20 cellular contexts compared by ENCODE assay signal in genomic region chr2:140210963-140211362, GRCh38.
DNase-seq lines count a peak whose midpoint lies in the region; ATAC-seq, FAIRE-seq and TF ChIP-seq lines count a peak whose summit lies in the region.
"Had no signal": no experiment of that assay in that cellular context is flagged by ENCODE, and none has a peak within 500 bp of the region (broad histone marks: within the 10 kb centered on the region; RNA-seq: fewer than 3 reads in every experiment).

No MANE protein-coding gene starts in this region.

- H2AK5ac ChIP-seq in mesendoderm (ENCODE audit: low read length), result no peak overlapping the region

- no peak overlapping the region for H4K8ac ChIP-seq in mesendoderm (ENCODE audit: low read depth, low read length)

- H3K4ac ChIP-seq in mesendoderm (ENCODE audit: low read depth, low read length), result no peak overlapping the region

- ATAC-seq in A549 (no peak), K562 (no peak)
- ATAC-seq: CD8-positive, alpha-beta T cell; GM12878 had no signal

- H4K20me1 ChIP-seq in K562 (replicated peaks; ENCODE audit: control insufficient read depth, insufficient read depth, low read length), result no peaks in the 10 kb centered on the region
- H4K20me1 ChIP-seq: BLaER1 treated with 17β-estradiol and CSF1 and Interleukin-3, amounts not matched to agents 10 nM and 100 nM had no signal

- H3K9ac ChIP-seq in K562 (ENCODE audit: insufficient read depth in 1 of 2, low read depth in 2 of 2, low read length in 2 of 2) (no peak overlapping the region), mesendoderm (ENCODE audit: low read length) (no peak overlapping the region)
- H3K9ac ChIP-seq: BLaER1 treated with 17β-estradiol and CSF1 and Interleukin-3, amounts not matched to agents 10 nM and 100 nM had no signal

- H2BK15ac ChIP-seq in mesendoderm (replicated peaks; ENCODE audit: low read depth), result no peak overlapping the region

- no peak overlapping the region for H3K18ac ChIP-seq in mesendoderm (ENCODE audit: low read length)

- FAIRE-seq in A549 (lab: Jason Lieb, UNC), result no peak
- FAIRE-seq in G401.6 (lab: Jason Lieb, UNC), result peak; percentile 17
- no peak for FAIRE-seq in K562 (lab: Jason Lieb, UNC)
- FAIRE-seq: A204.1, D721Med, GM12878, GM12892, GM18507 had no signal

- no peak overlapping the region for H3K27ac ChIP-seq in A549
- H3K27ac ChIP-seq in K562 (ENCODE audit: extremely low read depth, low read depth, low read length), result no peak overlapping the region
- H3K27ac ChIP-seq in mesendoderm (ENCODE audit: low read depth, low read length), result no peak overlapping the region
- H3K27ac ChIP-seq: BLaER1 treated with 17β-estradiol and CSF1 and Interleukin-3, amounts not matched to agents 10 nM and 100 nM; C4-2B had no signal

- H3K4me1 ChIP-seq in A549 (no peaks in the 10 kb centered on the region), K562 (replicated peaks in 1 of 2; ENCODE audit: control insufficient read depth in 2 of 2, insufficient read depth in 2 of 2, low read length in 2 of 2) (no peaks in the 10 kb centered on the region), mesendoderm (ENCODE audit: control insufficient read depth, low read depth, low read length) (no peaks in the 10 kb centered on the region)
- H3K4me1 ChIP-seq: BLaER1 treated with 17β-estradiol and CSF1 and Interleukin-3, amounts not matched to agents 10 nM and 100 nM; Caco-2 had no signal

- no peak overlapping the region for H3K56ac ChIP-seq in mesendoderm (ENCODE audit: low read length)

- no TSS peak for BruUV-seq in K562 (replicated peaks; lab: Mats Ljungman, UMichigan)

- no peak overlapping the region for H2BK120ac ChIP-seq in mesendoderm (ENCODE audit: low read depth, low read length)

- WGBS in A549 (ENCODE audit: missing lambda C conversion rate), result 53% methylated on average over 2 of the region's 2 CpGs
- WGBS in K562 (ENCODE audit: insufficient coverage, low coverage, missing lambda C conversion rate), result 0% methylated on average over 2 of the region's 2 CpGs
- no CpG with 5 or more reads among the region's 2 CpGs for WGBS in mesendoderm (ENCODE audit: extremely low coverage, insufficient coverage, low lambda C conversion rate)

- no peak overlapping the region for H3K4me2 ChIP-seq in A549
- no peak overlapping the region for H3K4me2 ChIP-seq in K562 (ENCODE audit: insufficient read depth, low read length)
- no peak overlapping the region for H3K4me2 ChIP-seq in mesendoderm (ENCODE audit: low read length)
- H3K4me2 ChIP-seq: BLaER1 treated with 17β-estradiol and CSF1 and Interleukin-3, amounts not matched to agents 10 nM and 100 nM had no signal

- TF ChIP-seq POLR2A in A549 (IDR thresholded peaks at IDR 0.05; ENCODE audit: low read length), result no peak
- TF ChIP-seq POLR2A in K562 (conservative IDR thresholded peaks at IDR 0.05), result no peak

- CTCF ChIA-PET in A549 (lab: Yijun Ruan, JAX), result no interaction called here
- CTCF ChIA-PET in K562 (lab: Yijun Ruan, JAX; ENCODE audit: low intra/inter-chr PET ratio), result no interaction called here

- no peaks in the 10 kb centered on the region for H3K9me1 ChIP-seq in K562 (ENCODE audit: control insufficient read depth, insufficient read depth, low read length)

- DNase-seq in A549 (ENCODE audit: low read depth in 1 of 2, low spot score in 1 of 2), result no peak
- no peak for DNase-seq in K562 (ENCODE audit: extremely low read depth in 1 of 4, low spot score in 3 of 4)
- DNase-seq in mesendoderm, result no peak
- DNase-seq in activated CD4-positive, alpha-beta T cell treated with anti-CD3 and anti-CD28 coated beads, Interleukin-2, amount 50 U/mL, for 1 hour, result no peak
- DNase-seq: 8988T; AML-193; Caco-2; Calu3; CD4-positive, alpha-beta T cell; CD8-positive, alpha-beta T cell; DMS79 treated with DMSO at 0.1 percent for 48 hours; GDM1 had no signal

- no peak overlapping the region for H4K5ac ChIP-seq in mesendoderm (ENCODE audit: low read length)

- no peaks in the 10 kb centered on the region for H3K36me3 ChIP-seq in K562 (ENCODE audit: control insufficient read depth, insufficient read depth, low read length)
- no peaks in the 10 kb centered on the region for H3K36me3 ChIP-seq in mesendoderm (ENCODE audit: control insufficient read depth, insufficient read depth, low read length)
- H3K36me3 ChIP-seq: BLaER1 treated with 17β-estradiol and CSF1 and Interleukin-3, amounts not matched to agents 10 nM and 100 nM had no signal

- H3K23ac ChIP-seq in mesendoderm (ENCODE audit: low read length), result no peak overlapping the region

- H3K4me3 ChIP-seq in A549 (no peak overlapping the region), K562 (no peak overlapping the region), mesendoderm (ENCODE audit: low read length) (no peak overlapping the region)
- H3K4me3 ChIP-seq: BLaER1 treated with 17β-estradiol and CSF1 and Interleukin-3, amounts not matched to agents 10 nM and 100 nM; GM12878 had no signal

- TF ChIP-seq EP300 in A549 (IDR thresholded peaks at IDR 0.05), result no peak
- TF ChIP-seq EP300 in K562 (IDR thresholded peaks at IDR 0.05; ENCODE audit: low read length), result no peak

- no peaks in the 10 kb centered on the region for H3K79me1 ChIP-seq in mesendoderm (ENCODE audit: low read length)

- no peak for TF ChIP-seq CTCF in A549 (IDR thresholded peaks at IDR 0.05)
- no peak for TF ChIP-seq CTCF in K562 (IDR thresholded peaks at IDR 0.05 in 2 of 3, conservative IDR thresholded peaks at IDR 0.05 in 1 of 3; ENCODE audit: insufficient read depth in 2 of 3, low read depth in 1 of 3, low read length in 3 of 3)

- H3K27me3 ChIP-seq in K562 (ENCODE audit: control insufficient read depth in 2 of 2, insufficient read depth in 2 of 2, low read length in 2 of 2) (no peaks in the 10 kb centered on the region), mesendoderm (ENCODE audit: insufficient read depth, low read length, poor library complexity) (no peaks in the 10 kb centered on the region)
- H3K27me3 ChIP-seq: BLaER1 treated with 17β-estradiol and CSF1 and Interleukin-3, amounts not matched to agents 10 nM and 100 nM had no signal

- no peak overlapping the region for H2BK5ac ChIP-seq in mesendoderm (ENCODE audit: low read length)

- no peak for TF ChIP-seq RAD21 in A549 (conservative IDR thresholded peaks at IDR 0.05 in 1 of 2, IDR thresholded peaks at IDR 0.05 in 1 of 2)
- TF ChIP-seq RAD21 in K562 (CRISPR knock-in tag; conservative IDR thresholded peaks at IDR 0.05 in 1 of 2, IDR thresholded peaks at IDR 0.05 in 1 of 2), result no peak

- POLR2A ChIA-PET in A549 (lab: Yijun Ruan, JAX), result no interaction called here
- POLR2A ChIA-PET in K562 (lab: Yijun Ruan, JAX), result no interaction called here

- in situ Hi-C loops in K562 (cut with MboI), result no loop called here

- H3K79me2 ChIP-seq in K562 (ENCODE audit: control insufficient read depth, insufficient read depth, low read length) (no peaks in the 10 kb centered on the region), mesendoderm (ENCODE audit: control insufficient read depth, insufficient read depth, low read length) (no peaks in the 10 kb centered on the region)

- intact Hi-C loops in K562 (cut with micrococcal nuclease), result no loop called here

- H2AFZ ChIP-seq in K562 (ENCODE audit: low read depth, low read length), result no peak overlapping the region

- H3K9me3 ChIP-seq in A549 (no peaks in the 10 kb centered on the region), K562 (replicated peaks; ENCODE audit: control insufficient read depth, insufficient read depth, low read depth, low read length) (no peaks in the 10 kb centered on the region)
- H3K9me3 ChIP-seq: BLaER1 treated with 17β-estradiol and CSF1 and Interleukin-3, amounts not matched to agents 10 nM and 100 nM; Caco-2 had no signal

TF ChIP-seq in A549, 52 proteins besides CTCF, POLR2A, EP300 and RAD21:
- TF ChIP-seq MAFK (IDR thresholded peaks at IDR 0.05; ENCODE audit: partially characterized antibody), result peak; percentile 60
- TF ChIP-seq MYC (IDR thresholded peaks at IDR 0.05; ENCODE audit: borderline replicate concordance, low read length), result no peak

TF ChIP-seq in K562, 482 proteins besides CTCF, POLR2A, EP300 and RAD21:
- TF ChIP-seq MAFK (IDR thresholded peaks at IDR 0.05; ENCODE audit: low read length), result peak; percentile 28; the same call in 1 of the 2 replicates
- TF ChIP-seq MAFF (IDR thresholded peaks at IDR 0.05; ENCODE audit: low read length), result peak; percentile 32; the same call in 1 of the 2 replicates
- peak; percentile 69 for TF ChIP-seq ZNF316 (IDR thresholded peaks at IDR 0.05)
- TF ChIP-seq C11orf30 (IDR thresholded peaks at IDR 0.05; ENCODE audit: low read depth), result peak; percentile 19; the same call in 1 of the 2 replicates
- TF ChIP-seq PCBP2 (IDR thresholded peaks at IDR 0.05; ENCODE audit: low read depth, low read length, poor library complexity, severe bottlenecking), result no peak

Comparison
In these comparisons a context has a peak if more than half of its experiments do, and no peak if none do; other contexts are left out.
1. Of the 35 proteins assayed by ChIP-seq in both K562 and A549: peak only in K562: none; only in A549: none; in both: MAFK; in neither: 34.